ENCODE assay signal across 8 cellular contexts in genomic region chr15:83565553-83566159, GRCh38.
DNase-seq lines count a peak whose midpoint lies in the region; ATAC-seq and TF ChIP-seq lines count a peak whose summit lies in the region.

No MANE protein-coding gene starts in this region.

- H3K4me3 ChIP-seq in tibial artery = no peak overlapping the region

- POLR2A ChIA-PET in RWPE1 (lab: Yijun Ruan, JAX; ENCODE audit: low non-redundant PET) = no interaction called here

- DNase-seq in AG20443 (ENCODE audit: low spot score) (peak; percentile 33), GM13976 (ENCODE audit: low spot score) (peak; percentile 33), RWPE1 (ENCODE audit: low spot score) (peak; percentile 48), germinal center (ENCODE audit: low spot score) (peak; percentile 7), tibial artery (no peak), NCI-H187 (lab: John Stamatoyannopoulos, UW) (no peak)

- H3K27me3 ChIP-seq in tibial artery = no peaks in the 10 kb centered on the region

- H3K4me1 ChIP-seq in tibial artery = no peaks in the 10 kb centered on the region

- in situ Hi-C loops in GM13976 (cut with MboI; ENCODE audit: low sequenced_read_pairs, unreplicated experiment) = loop anchor here (25.0 kb wide), 1 partner anchor 303 kb away; no protein-coding TSS in a partner anchor

- H3K36me3 ChIP-seq in tibial artery = no peaks in the 10 kb centered on the region

- intact Hi-C loops in tibial artery (cut with DNase I; ENCODE audit: low total_unique reads) = loop anchor here (5.0 kb wide), 1 partner anchor 182 kb away; no protein-coding TSS in a partner anchor

- ATAC-seq in GM21381 (IDR thresholded peaks at IDR 0.05; ENCODE audit: unreplicated experiment) (no peak), GM21390 (IDR thresholded peaks at IDR 0.05; ENCODE audit: unreplicated experiment) (no peak)

- no peaks in the 10 kb centered on the region for H3K9me3 ChIP-seq in tibial artery

- H3K27ac ChIP-seq in RWPE1 (no peak overlapping the region), tibial artery (no peak overlapping the region)

- CTCF ChIA-PET in RWPE1 (lab: Yijun Ruan, JAX) = interaction anchor here (0.5 to 1.5 kb wide), 23 partner anchors 58 to 537 kb away, joined by 3 to 10 read pairs (median 4); partner anchors contain the start of gene SH3GL3

- TF ChIP-seq CTCF in GM13976 (IDR thresholded peaks at IDR 0.05; ENCODE audit: borderline replicate concordance, control extremely low read depth, extremely low read depth, insufficient read depth, missing control alignments) = peak; percentile 43
- TF ChIP-seq CTCF in RWPE1 (conservative IDR thresholded peaks at IDR 0.05; ENCODE audit: low read depth) = peak; percentile 86
- TF ChIP-seq CTCF in tibial artery (IDR thresholded peaks at IDR 0.05) = peak; percentile 48 to 62

Comparison
In these comparisons a context has a peak if more than half of its experiments do, and no peak if none do; other contexts are left out.
1. DNase-seq: peak in AG20443 (single experiment), GM13976 (single experiment), RWPE1 (single experiment) and germinal center (single experiment); none in tibial artery (0 of 2) and NCI-H187 (0 of 2).
2. Peak in every context shown above with its lines, with median percentiles within 50 percentile points of each other: CTCF ChIP-seq.